ENCODE assay signal across 8 cellular contexts in genomic region chr9:106864533-106865143, GRCh38. TPM values are rescaled to one million over a fixed set of nuclear protein-coding genes. Genes with fewer than 3 reads are reported as not detected.
A peak's percentile ranks its signal among the peaks of the same experiment; 100 is the strongest.
DNase-seq lines count a peak whose midpoint lies in the region; ATAC-seq, FAIRE-seq and TF ChIP-seq lines count a peak whose summit lies in the region.

No MANE protein-coding gene starts in this region.

- peak overlapping the region; percentile 81 for H3K27ac ChIP-seq in DND-41 (ENCODE audit: low read length)
- H3K27ac ChIP-seq in ectodermal cell (ENCODE audit: insufficient read depth, low read depth, low read length, poor library complexity, severe bottlenecking), result peak overlapping the region; percentile 89
- H3K27ac ChIP-seq in muscle layer of colon (ENCODE audit: low read depth, low read length), result peak overlapping the region; percentile 83

- FAIRE-seq in D721Med (lab: Jason Lieb, UNC), result no peak

- 9 to 12% methylated on average over 7 of the region's 7 CpGs for WGBS in ectodermal cell, 2 experiments

- H3K4me3 ChIP-seq in DND-41 (ENCODE audit: low read depth in 1 of 2, low read length in 2 of 2) (peak overlapping the region in 1 of 2 experiments; percentile 63; a peak in 2 of 4 replicates), ectodermal cell (ENCODE audit: insufficient read depth, low read depth, low read length) (peak overlapping the region; percentile 82), muscle layer of colon (ENCODE audit: low read depth in 1 of 2, low read length in 2 of 2) (peak overlapping the region; percentile 76 to 89)

- H3K9me3 ChIP-seq in DND-41 (ENCODE audit: insufficient read depth, low read length, severe bottlenecking) (no peaks in the 10 kb centered on the region), ectodermal cell (ENCODE audit: control insufficient read depth, low read length) (no peaks in the 10 kb centered on the region), muscle layer of colon (ENCODE audit: low read length) (no peaks in the 10 kb centered on the region)

- H3K79me2 ChIP-seq in DND-41 (ENCODE audit: insufficient read depth, low read length), result peaks cover 11% of the 10 kb centered on the region

- TF ChIP-seq CTCF in DND-41 (IDR thresholded peaks at IDR 0.05; ENCODE audit: borderline replicate concordance, extremely low read depth, low read length, poor library complexity, severe bottlenecking) (no peak), D721Med (IDR thresholded peaks at IDR 0.05; ENCODE audit: insufficient read depth, missing control alignments) (no peak)

- no peaks in the 10 kb centered on the region for H4K20me1 ChIP-seq in DND-41 (ENCODE audit: insufficient read depth, low read length)

- peak overlapping the region; percentile 86 for H2AFZ ChIP-seq in DND-41 (ENCODE audit: low read depth, low read length)

- H3K27me3 ChIP-seq in DND-41 (ENCODE audit: insufficient read depth, low read length, poor library complexity) (no peaks in the 10 kb centered on the region), ectodermal cell (ENCODE audit: control insufficient read depth, insufficient read depth, low read length, poor library complexity, severe bottlenecking) (no peaks in the 10 kb centered on the region), muscle layer of colon (ENCODE audit: control insufficient read depth in 1 of 2, insufficient read depth in 2 of 2, low read length in 2 of 2) (no peaks in the 10 kb centered on the region)

- H3K9ac ChIP-seq in DND-41 (ENCODE audit: low read depth, low read length) (peak overlapping the region; percentile 65), muscle layer of colon (ENCODE audit: low read length) (peak overlapping the region; percentile 66)

- H3K4me1 ChIP-seq in DND-41 (ENCODE audit: insufficient read depth, low read length) (peaks cover 24% of the 10 kb centered on the region), ectodermal cell (ENCODE audit: control insufficient read depth, insufficient read depth, low read length) (peaks cover 35% of the 10 kb centered on the region), muscle layer of colon (ENCODE audit: insufficient read depth, low read length) (peaks cover 40% of the 10 kb centered on the region)

- DNase-seq in DND-41 (no peak), NCI-H2171 (lab: John Stamatoyannopoulos, UW) (peak; percentile 12), NCI-H128 (lab: John Stamatoyannopoulos, UW; ENCODE audit: unreplicated experiment) (no peak), D721Med (ENCODE audit: insufficient read length, low spot score) (no peak), T-helper 9 cell (no peak), NCI-H446 (lab: John Stamatoyannopoulos, UW) (no peak)

- no peak for ATAC-seq in DND-41 (ENCODE audit: insufficient read depth, low read depth)

- H3K36me3 ChIP-seq in DND-41 (ENCODE audit: insufficient read depth, low read length) (no peaks in the 10 kb centered on the region), ectodermal cell (ENCODE audit: control insufficient read depth, insufficient read depth, low read length) (peaks cover 6% of the 10 kb centered on the region), muscle layer of colon (ENCODE audit: insufficient read depth, low read length) (no peaks in the 10 kb centered on the region)

- peak overlapping the region; percentile 66 for H3K4me2 ChIP-seq in DND-41 (ENCODE audit: insufficient read depth, low read length)

RNA-seq across cellular contexts. Expression of gene ZNF462, which starts 1.7 kb away (rescaled TPM):
- 64.7 TPM for polyA plus RNA-seq in ectodermal cell (2013, experiment 1 of 4)
- polyA plus RNA-seq in ectodermal cell (2013, experiment 2 of 4), result 72.7 TPM
- polyA plus RNA-seq in ectodermal cell (2013, experiment 3 of 4), result 43.9 TPM
- 55.4 TPM for polyA plus RNA-seq in ectodermal cell (2013, experiment 4 of 4)
